ENCODE assay signal across 14 cellular contexts in genomic region chr19:31583148-31583547, GRCh38.
"Had no signal": no experiment of that assay in that cellular context is flagged by ENCODE, and none has a peak within 500 bp of the region (broad histone marks: within the 10 kb centered on the region; RNA-seq: fewer than 3 reads in every experiment).

No MANE protein-coding gene starts in this region.

- H3K4me3 ChIP-seq: gastroesophageal sphincter, pancreas, tibial artery, uterus had no signal

- DNase-seq: activated CD4-positive, alpha-beta T cell treated with anti-CD3 and anti-CD28 coated beads for 4 hours; activated CD8-positive, alpha-beta T cell treated with anti-CD3 and anti-CD28 coated beads for 36 hours; activated naive CD8-positive, alpha-beta T cell treated with anti-CD3 and anti-CD28 coated beads for 36 hours; effector CD8-positive, alpha-beta T cell; kidney; pancreas; stimulated activated CD4-positive, alpha-beta T cell treated with anti-CD3 and anti-CD28 coated beads, Interleukin-15, amount 100 ng/mL, for 24 hours; stimulated activated CD4-positive, alpha-beta T cell treated with anti-CD3 and anti-CD28 coated beads, Interleukin-4, amount 100 ng/mL, for 24 hours; stimulated activated naive CD4-positive, alpha-beta T cell; T-helper 17 cell; tibial artery; uterus had no signal

- ATAC-seq: activated CD8-positive, alpha-beta T cell treated with anti-CD3 and anti-CD28 coated beads for 36 hours; gastroesophageal sphincter; pancreas; T-helper 17 cell; WTC11 had no signal
